Comparison of ENCODE assay signal across 16 cellular contexts in genomic region chr11:35293034-35293433, GRCh38.
DNase-seq lines count a peak whose midpoint lies in the region; ATAC-seq, FAIRE-seq and TF ChIP-seq lines count a peak whose summit lies in the region.
"Had no signal": no experiment of that assay in that cellular context is flagged by ENCODE, and none has a peak within 500 bp of the region (broad histone marks: within the 10 kb centered on the region; RNA-seq: fewer than 3 reads in every experiment).

No MANE protein-coding gene starts in this region.

- DNase-seq in natural killer cell treated with Interleukin-12 subunit alpha and Interleukin-12 subunit beta and Interleukin-15 and Interleukin-18, amount 100 ng/mL, for 72 hours (ENCODE audit: low spot score): no peak
- DNase-seq in natural killer cell: no peak
- no peak for DNase-seq in activated T-helper 1 cell treated with anti-CD3 and anti-CD28 coated beads, Interleukin-12 subunit alpha, Interleukin-12 subunit beta, Interleukin-2, Interleukin-4 antibody, amounts not matched to agents 30 ng/mL and 10 ng/mL and 1 ng/mL, durations not matched to agents 14 hours and 24 hours and 36 hours (ENCODE audit: low spot score)
- DNase-seq in HCEC 1CT: no peak
- no peak for DNase-seq in NCI-H146 treated with DMSO at 0.1 percent for 48 hours (lab: John Stamatoyannopoulos, UW; ENCODE audit: unreplicated experiment)
- DNase-seq in H54 (ENCODE audit: insufficient read length, low spot score): no peak
- DNase-seq: GF-D8, KBM-7, NCI-H510A, NCI-H774, PC-9 had no signal

- H3K79me2 ChIP-seq in neural cell (replicated peaks; ENCODE audit: insufficient read depth, low read length): no peaks in the 10 kb centered on the region

- peak overlapping the region; percentile 27 for H3K9ac ChIP-seq in neural cell (ENCODE audit: low read length)

- no peaks in the 10 kb centered on the region for H4K20me1 ChIP-seq in neural cell (ENCODE audit: insufficient read depth)

- no peaks in the 10 kb centered on the region for H3K9me3 Mint-ChIP-seq in natural killer cell treated with Interleukin-12 subunit alpha and Interleukin-12 subunit beta and Interleukin-15 and Interleukin-18, amount 100 ng/mL, for 72 hours
- no peaks in the 10 kb centered on the region for H3K9me3 Mint-ChIP-seq in natural killer cell
- H3K9me3 Mint-ChIP-seq in activated T-helper 1 cell treated with anti-CD3 and anti-CD28 coated beads, Interleukin-12 subunit alpha, Interleukin-12 subunit beta, Interleukin-2, Interleukin-4 antibody, amounts not matched to agents 30 ng/mL and 10 ng/mL and 1 ng/mL, durations not matched to agents 14 hours and 24 hours and 36 hours: no peaks in the 10 kb centered on the region

- TF ChIP-seq CTCF in natural killer cell (IDR thresholded peaks at IDR 0.05) (no peak), neural cell (IDR thresholded peaks at IDR 0.05; ENCODE audit: poor library complexity, severe bottlenecking) (no peak)

- intact Hi-C loops in natural killer cell (cut with micrococcal nuclease): no loop called here
- intact Hi-C loops in activated T-helper 1 cell treated with anti-CD3 and anti-CD28 coated beads, Interleukin-12 subunit alpha, Interleukin-12 subunit beta, Interleukin-2, Interleukin-4 antibody, amounts not matched to agents 30 ng/mL and 10 ng/mL and 1 ng/mL, durations not matched to agents 14 hours and 24 hours and 36 hours (cut with micrococcal nuclease): loop anchor here (5.0 kb wide), 3 partner anchors 49 to 286 kb away; no protein-coding TSS in a partner anchor

- H3K4me2 ChIP-seq in neural cell (ENCODE audit: low read length): peak overlapping the region; percentile 32
- H3K4me2 ChIP-seq: A549, PC-9 had no signal

- no peak for TF ChIP-seq RAD21 in neural cell (conservative IDR thresholded peaks at IDR 0.05)

- H3K36me3 ChIP-seq in neural cell (ENCODE audit: insufficient read depth, low read length): no peaks in the 10 kb centered on the region
- H3K36me3 ChIP-seq: SJSA1 had no signal

- H3F3A ChIP-seq in neural cell (ENCODE audit: insufficient read depth, low read length, poor library complexity, severe bottlenecking): peaks cover 6% of the 10 kb centered on the region

- H3K27me3 Mint-ChIP-seq in natural killer cell treated with Interleukin-12 subunit alpha and Interleukin-12 subunit beta and Interleukin-15 and Interleukin-18, amount 100 ng/mL, for 72 hours: peaks cover 4 to 9% of the 10 kb centered on the region in 2 donors
- H3K27me3 Mint-ChIP-seq in natural killer cell (ENCODE audit: low read depth in 2 of 2): peaks cover 6 to 11% of the 10 kb centered on the region in 2 donors
- peaks cover 10% of the 10 kb centered on the region for H3K27me3 Mint-ChIP-seq in activated T-helper 1 cell treated with anti-CD3 and anti-CD28 coated beads, Interleukin-12 subunit alpha, Interleukin-12 subunit beta, Interleukin-2, Interleukin-4 antibody, amounts not matched to agents 30 ng/mL and 10 ng/mL and 1 ng/mL, durations not matched to agents 14 hours and 24 hours and 36 hours (ENCODE audit: insufficient read depth)

- H3K36me3 Mint-ChIP-seq in natural killer cell treated with Interleukin-12 subunit alpha and Interleukin-12 subunit beta and Interleukin-15 and Interleukin-18, amount 100 ng/mL, for 72 hours: no peaks in the 10 kb centered on the region
- H3K36me3 Mint-ChIP-seq in natural killer cell: no peaks in the 10 kb centered on the region
- peaks cover 2% of the 10 kb centered on the region for H3K36me3 Mint-ChIP-seq in activated T-helper 1 cell treated with anti-CD3 and anti-CD28 coated beads, Interleukin-12 subunit alpha, Interleukin-12 subunit beta, Interleukin-2, Interleukin-4 antibody, amounts not matched to agents 30 ng/mL and 10 ng/mL and 1 ng/mL, durations not matched to agents 14 hours and 24 hours and 36 hours (ENCODE audit: low read depth)

- no peaks in the 10 kb centered on the region for H3K9me2 ChIP-seq in neural cell (ENCODE audit: insufficient read depth, low read length)

- TF ChIP-seq EP300 in neural cell (conservative IDR thresholded peaks at IDR 0.05; ENCODE audit: poor library complexity, severe bottlenecking): no peak

- peak overlapping the region; percentile 80 for H3K27ac ChIP-seq in neural cell (ENCODE audit: low read length)
- H3K27ac ChIP-seq: A549, C4-2B, PC-9, SJSA1 had no signal

- ATAC-seq in natural killer cell treated with Interleukin-12 subunit alpha and Interleukin-12 subunit beta and Interleukin-15 and Interleukin-18, amount 100 ng/mL, for 72 hours: peak in 1 of 2 donors; percentile 66
- no peak for ATAC-seq in natural killer cell
- ATAC-seq: A549, HCT116 had no signal

- H3K9me3 ChIP-seq in neural cell (ENCODE audit: low read length): no peaks in the 10 kb centered on the region
- H3K9me3 ChIP-seq: A549, SJSA1 had no signal

- H3K27ac Mint-ChIP-seq in natural killer cell treated with Interleukin-12 subunit alpha and Interleukin-12 subunit beta and Interleukin-15 and Interleukin-18, amount 100 ng/mL, for 72 hours: peak overlapping the region; percentile 87 to 91
- H3K27ac Mint-ChIP-seq in natural killer cell: no peak overlapping the region
- H3K27ac Mint-ChIP-seq in activated T-helper 1 cell treated with anti-CD3 and anti-CD28 coated beads, Interleukin-12 subunit alpha, Interleukin-12 subunit beta, Interleukin-2, Interleukin-4 antibody, amounts not matched to agents 30 ng/mL and 10 ng/mL and 1 ng/mL, durations not matched to agents 14 hours and 24 hours and 36 hours: peak overlapping the region; percentile 20

- no peaks in the 10 kb centered on the region for H3K27me3 ChIP-seq in neural cell (ENCODE audit: insufficient read depth, low read depth, low read length)
- H3K27me3 ChIP-seq: SJSA1 had no signal

- H2AFZ ChIP-seq in neural cell (ENCODE audit: low read depth, low read length): no peak overlapping the region
- H2AFZ ChIP-seq: PC-9 had no signal

- no peak for TF ChIP-seq POLR2A in H54 (IDR thresholded peaks at IDR 0.05; ENCODE audit: low read depth, low read length)

- peaks cover 37 to 54% of the 10 kb centered on the region in 2 donors for H3K4me1 Mint-ChIP-seq in natural killer cell treated with Interleukin-12 subunit alpha and Interleukin-12 subunit beta and Interleukin-15 and Interleukin-18, amount 100 ng/mL, for 72 hours (ENCODE audit: low read depth in 2 of 2)
- H3K4me1 Mint-ChIP-seq in natural killer cell: no peaks in the 10 kb centered on the region
- H3K4me1 Mint-ChIP-seq in activated T-helper 1 cell treated with anti-CD3 and anti-CD28 coated beads, Interleukin-12 subunit alpha, Interleukin-12 subunit beta, Interleukin-2, Interleukin-4 antibody, amounts not matched to agents 30 ng/mL and 10 ng/mL and 1 ng/mL, durations not matched to agents 14 hours and 24 hours and 36 hours (ENCODE audit: low read depth): peaks cover 46% of the 10 kb centered on the region

- peak overlapping the region; percentile 51 for H3K4me3 Mint-ChIP-seq in natural killer cell treated with Interleukin-12 subunit alpha and Interleukin-12 subunit beta and Interleukin-15 and Interleukin-18, amount 100 ng/mL, for 72 hours
- no peak overlapping the region for H3K4me3 Mint-ChIP-seq in natural killer cell
- H3K4me3 Mint-ChIP-seq in activated T-helper 1 cell treated with anti-CD3 and anti-CD28 coated beads, Interleukin-12 subunit alpha, Interleukin-12 subunit beta, Interleukin-2, Interleukin-4 antibody, amounts not matched to agents 30 ng/mL and 10 ng/mL and 1 ng/mL, durations not matched to agents 14 hours and 24 hours and 36 hours: peak overlapping the region; percentile 41

- FAIRE-seq in H54 (lab: Jason Lieb, UNC): no peak
- FAIRE-seq: A549 had no signal

- H3K4me3 ChIP-seq in neural cell (ENCODE audit: low read length): peak overlapping the region; percentile 50
- H3K4me3 ChIP-seq: A549, PC-9, SJSA1 had no signal

TF ChIP-seq in neural cell, 6 proteins besides CTCF, POLR2A, EP300 and RAD21:
- TF ChIP-seq EZH2 (IDR thresholded peaks at IDR 0.05; ENCODE audit: borderline replicate concordance, insufficient read depth, low read length, poor library complexity, severe bottlenecking): no peak
- no peak for TF ChIP-seq SMC3 (conservative IDR thresholded peaks at IDR 0.05; ENCODE audit: poor library complexity)
- no peak for TF ChIP-seq TAF1 (IDR thresholded peaks at IDR 0.05; ENCODE audit: low read depth)
- TF ChIP-seq REST (IDR thresholded peaks at IDR 0.05; ENCODE audit: borderline replicate concordance): no peak
- TF ChIP-seq MXI1 (conservative IDR thresholded peaks at IDR 0.05; ENCODE audit: poor library complexity, severe bottlenecking): no peak
- TF ChIP-seq POLR2AphosphoS5 (IDR thresholded peaks at IDR 0.05): no peak

Comparison
In these comparisons a context has a peak if more than half of its experiments do, and no peak if none do; other contexts are left out.
1. H3K27ac Mint-ChIP-seq: peak in natural killer cell treated with Interleukin-12 subunit alpha and Interleukin-12 subunit beta and Interleukin-15 and Interleukin-18, amount 100 ng/mL, for 72 hours (2 of 2) and activated T-helper 1 cell treated with anti-CD3 and anti-CD28 coated beads, Interleukin-12 subunit alpha, Interleukin-12 subunit beta, Interleukin-2, Interleukin-4 antibody, amounts not matched to agents 30 ng/mL and 10 ng/mL and 1 ng/mL, durations not matched to agents 14 hours and 24 hours and 36 hours (single experiment); none in natural killer cell (0 of 2).